In the genomic region with DNA sequence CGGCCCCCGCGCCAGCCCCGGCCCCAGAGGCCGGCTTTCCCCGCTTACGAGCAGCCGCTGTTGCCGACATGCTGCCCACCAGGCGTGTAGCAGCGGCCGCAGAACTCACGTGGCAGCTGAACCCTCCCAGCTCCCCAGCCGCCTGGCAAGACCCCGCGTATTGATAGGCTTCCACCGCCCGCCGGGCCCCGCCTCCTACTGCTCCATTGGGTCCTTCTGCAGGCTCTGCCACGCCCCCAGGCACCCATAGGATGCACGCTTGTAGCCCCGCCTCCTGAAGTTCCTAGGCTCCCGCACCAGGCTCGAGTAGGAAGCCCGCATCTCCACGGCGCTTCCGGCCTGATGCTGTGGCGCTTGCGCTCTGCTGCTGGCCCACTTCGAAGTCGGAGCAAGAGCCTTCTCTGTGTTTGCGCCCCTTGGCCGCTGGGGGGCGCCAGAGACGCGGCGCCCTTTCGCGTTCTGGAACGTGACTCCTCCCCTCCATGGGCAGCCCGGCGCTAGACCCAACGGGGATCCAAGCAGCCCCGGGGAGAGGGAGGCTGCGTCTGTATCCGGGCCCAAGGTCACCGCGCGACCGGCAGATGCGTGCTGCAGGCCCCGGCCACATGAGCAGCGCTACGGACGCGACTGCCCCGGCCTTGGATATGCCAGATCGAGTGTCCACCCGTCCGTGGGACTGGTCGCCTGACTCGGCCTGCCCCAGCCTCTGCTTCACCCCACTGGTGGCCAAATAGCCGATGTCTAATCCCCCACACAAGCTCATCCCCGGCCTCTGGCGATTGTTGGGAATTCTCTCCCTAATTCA, we compare ENCODE assay signal across 8 cellular contexts. TPM values are rescaled to one million over a fixed set of nuclear protein-coding genes. Genes with fewer than 3 reads are reported as not detected.
DNase-seq lines count a peak whose midpoint lies in the region; ATAC-seq, FAIRE-seq and TF ChIP-seq lines count a peak whose summit lies in the region.

A gene (plus strand): TSS at position 566 of the 805 bp plus-strand sequence. CDS start 993 bp downstream, outside the sequence.
A gene with protein sequence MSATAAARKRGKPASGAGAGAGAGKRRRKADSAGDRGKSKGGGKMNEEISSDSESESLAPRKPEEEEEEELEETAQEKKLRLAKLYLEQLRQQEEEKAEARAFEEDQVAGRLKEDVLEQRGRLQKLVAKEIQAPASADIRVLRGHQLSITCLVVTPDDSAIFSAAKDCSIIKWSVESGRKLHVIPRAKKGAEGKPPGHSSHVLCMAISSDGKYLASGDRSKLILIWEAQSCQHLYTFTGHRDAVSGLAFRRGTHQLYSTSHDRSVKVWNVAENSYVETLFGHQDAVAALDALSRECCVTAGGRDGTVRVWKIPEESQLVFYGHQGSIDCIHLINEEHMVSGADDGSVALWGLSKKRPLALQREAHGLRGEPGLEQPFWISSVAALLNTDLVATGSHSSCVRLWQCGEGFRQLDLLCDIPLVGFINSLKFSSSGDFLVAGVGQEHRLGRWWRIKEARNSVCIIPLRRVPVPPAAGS (minus strand): TSS at position 107 of the 805 bp plus-strand sequence. CDS start 37 bp downstream, at position 70.

- H3K9me3 Mint-ChIP-seq in brain: no peaks in the 10 kb centered on the region

- peaks cover 10% of the 10 kb centered on the region for H3K27me3 Mint-ChIP-seq in brain

- peak within 1 kb of the TSS; percentile 54 to 91 (median 89) for H3K27ac Mint-ChIP-seq in brain

- peak within 1 kb of the TSS; percentile 92 to 100 (median 95) for H3K27ac ChIP-seq in gastrocnemius medialis

- peaks cover 7% of the 10 kb centered on the region for H3K36me3 Mint-ChIP-seq in brain

- in situ Hi-C loops in gastrocnemius medialis (cut with MboI; ENCODE audit: low sequenced_read_pairs in 4 of 4): loop anchor here in 2 of 4 donors (10.0 kb wide), 1 partner anchor 53 kb away; a partner anchor contains a TSS

- no peaks in the 10 kb centered on the region for H3K27me3 ChIP-seq in gastrocnemius medialis

- H3K4me1 Mint-ChIP-seq in brain: peaks cover 32% of the 10 kb centered on the region

- TF ChIP-seq CTCF in brain (conservative IDR thresholded peaks at IDR 0.05) (peak; percentile 89 to 95), gastrocnemius medialis (IDR thresholded peaks at IDR 0.05 in 4 of 5, conservative IDR thresholded peaks at IDR 0.05 in 1 of 5) (peak; percentile 98 to 100 (median 100))

- H3K4me1 ChIP-seq in gastrocnemius medialis: peaks cover 23 to 29% of the 10 kb centered on the region in 2 donors

- H3K4me3 Mint-ChIP-seq in brain: peak within 1 kb of the TSS; percentile 88 to 98 (median 93)

- peak; percentile 90 for ATAC-seq in GM18517 (IDR thresholded peaks at IDR 0.05; ENCODE audit: unreplicated experiment)
- ATAC-seq in HG03060 (IDR thresholded peaks at IDR 0.05; ENCODE audit: low read depth, unreplicated experiment): peak; percentile 82
- peak; percentile 90 to 94 for ATAC-seq in gastrocnemius medialis

- peaks cover 0 to 29% of the 10 kb centered on the region in 2 donors for H3K36me3 ChIP-seq in gastrocnemius medialis

- TF ChIP-seq POLR2A in gastrocnemius medialis (IDR thresholded peaks at IDR 0.05): peak; percentile 75 to 81

- no peaks in the 10 kb centered on the region for H3K9me3 ChIP-seq in gastrocnemius medialis

- peak; percentile 99 for DNase-seq in 8988T
- DNase-seq in NCI-H2107 (lab: John Stamatoyannopoulos, UW): peak; percentile 91
- peak; percentile 96 for DNase-seq in iPS DF 4.7 (ENCODE audit: extremely low read depth, low spot score)
- peak; percentile 100 for DNase-seq in gastrocnemius medialis

- intact Hi-C loops in gastrocnemius medialis (cut with DNase I; ENCODE audit: low total_unique reads): loop anchor here (1.0 kb wide), 4 partner anchors 14 to 212 kb away; a partner anchor contains a TSS

- peak; percentile 98 for FAIRE-seq in TTC549 (lab: Jason Lieb, UNC)

- H3K4me3 ChIP-seq in gastrocnemius medialis: peak within 1 kb of the TSS; percentile 83 to 94 (median 90)

RNA-seq across cellular contexts. Expression of the first gene that starts in this region (rescaled TPM):
- 7.4 TPM for polyA plus RNA-seq in brain (ENCODE audit: insufficient read depth, low read depth, low replicate concordance)
- total RNA-seq in gastrocnemius medialis: 10 to 100 TPM; 10.9 to 19.0 (median 11.4) TPM

RNA-seq across cellular contexts. Expression of the second gene that starts in this region (rescaled TPM):
- polyA plus RNA-seq in brain (ENCODE audit: insufficient read depth, low read depth, low replicate concordance): 24.3 TPM
- total RNA-seq in gastrocnemius medialis: 10 to 100 TPM; 19.2 to 25.9 (median 24.9) TPM

Comparison
In these comparisons a context has a peak if more than half of its experiments do, and no peak if none do; other contexts are left out.
1. Peak in every context shown above with its lines: DNase-seq, ATAC-seq, H3K4me3 ChIP-seq and H3K27ac ChIP-seq.